In the genomic region with DNA sequence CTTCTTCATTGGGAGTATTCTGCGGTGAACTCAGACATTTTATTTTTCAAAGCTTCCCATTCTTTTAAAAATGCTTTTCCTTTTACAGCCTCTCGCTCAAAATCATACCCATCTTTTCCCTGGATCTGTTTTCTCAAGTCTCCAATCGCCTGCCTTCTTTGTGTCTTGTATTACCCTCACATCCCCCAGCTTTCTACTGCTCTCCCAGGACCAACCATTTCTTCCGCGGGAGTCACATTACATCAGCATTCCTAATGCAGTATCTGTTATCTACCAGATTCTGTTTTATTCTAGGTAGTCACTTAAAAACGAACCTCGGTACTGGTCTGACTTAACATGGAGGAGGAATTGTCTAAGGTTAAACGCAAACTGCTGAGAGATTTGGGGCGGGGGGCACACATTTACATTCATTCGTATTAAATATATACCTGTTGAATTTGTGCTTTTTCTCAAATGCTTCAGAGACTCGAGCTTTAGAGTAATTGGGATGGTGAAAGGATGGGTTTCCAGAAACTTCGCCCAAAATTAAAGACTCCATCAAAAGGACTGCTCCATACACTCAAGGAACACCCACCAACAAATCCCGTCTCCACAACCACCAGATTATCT, we compare ENCODE assay signal across 8 cellular contexts. TPM values are rescaled to one million over a fixed set of nuclear protein-coding genes. Genes with fewer than 3 reads are reported as not detected.
DNase-seq lines count a peak whose midpoint lies in the region; ATAC-seq and TF ChIP-seq lines count a peak whose summit lies in the region.

No MANE protein-coding gene starts in this region.

- BruUV-seq in OCI-LY7 (replicated peaks; lab: Mats Ljungman, UMichigan): no TSS peak

- no peak for TF ChIP-seq POLR2A in spleen (IDR thresholded peaks at IDR 0.05)

- no peaks in the 10 kb centered on the region for H3K9me3 Mint-ChIP-seq in effector memory CD8-positive, alpha-beta T cell
- H3K9me3 Mint-ChIP-seq in activated CD4-positive, alpha-beta T cell treated with anti-CD3 and anti-CD28 coated beads, Interleukin-2, amount 10 ng/mL, durations not matched to agents 24 days and 14 days: no peaks in the 10 kb centered on the region

- H3K79me2 ChIP-seq in OCI-LY7 (ENCODE audit: insufficient read depth, low read depth, low read length): peaks cover 26% of the 10 kb centered on the region

- POLR2A ChIA-PET in OCI-LY7 (lab: Charles Lee): interaction anchor here (0.5 to 3.0 kb wide), 17 partner anchors 9 to 1361 kb away, joined by 3 to 13 read pairs (median 3); partner anchors contain the start of gene APBB2

- no peak overlapping the region for H3K4me3 Mint-ChIP-seq in effector memory CD8-positive, alpha-beta T cell
- no peak overlapping the region for H3K4me3 Mint-ChIP-seq in activated CD4-positive, alpha-beta T cell treated with anti-CD3 and anti-CD28 coated beads, Interleukin-2, amount 10 ng/mL, durations not matched to agents 24 days and 14 days

- peak overlapping the region; percentile 97 for H2AFZ ChIP-seq in OCI-LY7 (ENCODE audit: low read length)

- WGBS in spleen, 5 donors: 23 to 32% (median 27%) methylated on average over 13 of the region's 13 CpGs

- peaks cover 27 to 33% of the 10 kb centered on the region in 2 donors for H3K27me3 Mint-ChIP-seq in effector memory CD8-positive, alpha-beta T cell
- peaks cover 45% of the 10 kb centered on the region for H3K27me3 Mint-ChIP-seq in activated CD4-positive, alpha-beta T cell treated with anti-CD3 and anti-CD28 coated beads, Interleukin-2, amount 10 ng/mL, durations not matched to agents 24 days and 14 days

- peaks cover 16% of the 10 kb centered on the region; the same call in 1 of the 2 replicates for H4K20me1 ChIP-seq in OCI-LY7 (ENCODE audit: insufficient read depth, low read length)

- peaks cover 32% of the 10 kb centered on the region for H3K4me1 ChIP-seq in OCI-LY7 (ENCODE audit: insufficient read depth, low read length, poor library complexity, severe bottlenecking)
- H3K4me1 ChIP-seq in spleen: peaks cover 2 to 19% (median 17%) of the 10 kb centered on the region in 6 donors

- peaks cover 2% of the 10 kb centered on the region for H3K36me3 Mint-ChIP-seq in effector memory CD8-positive, alpha-beta T cell (ENCODE audit: insufficient read depth)
- no peaks in the 10 kb centered on the region for H3K36me3 Mint-ChIP-seq in activated CD4-positive, alpha-beta T cell treated with anti-CD3 and anti-CD28 coated beads, Interleukin-2, amount 10 ng/mL, durations not matched to agents 24 days and 14 days (ENCODE audit: low read depth)

- H3K36me3 ChIP-seq in OCI-LY7 (ENCODE audit: insufficient read depth, low read length) (peaks cover 37% of the 10 kb centered on the region), spleen (no peaks in the 10 kb centered on the region)

- no peak overlapping the region for H3K27ac Mint-ChIP-seq in effector memory CD8-positive, alpha-beta T cell
- no peak overlapping the region for H3K27ac Mint-ChIP-seq in activated CD4-positive, alpha-beta T cell treated with anti-CD3 and anti-CD28 coated beads, Interleukin-2, amount 10 ng/mL, durations not matched to agents 24 days and 14 days

- no peak for TF ChIP-seq CTCF in OCI-LY7 (conservative IDR thresholded peaks at IDR 0.05; ENCODE audit: low read length)
- TF ChIP-seq CTCF in foreskin fibroblast (IDR thresholded peaks at IDR 0.05; ENCODE audit: low read depth, low read length): no peak
- TF ChIP-seq CTCF in spleen (IDR thresholded peaks at IDR 0.05 in 8 of 11, conservative IDR thresholded peaks at IDR 0.05 in 3 of 11): no peak

- H3K27ac ChIP-seq in OCI-LY7 (ENCODE audit: low read depth, low read length, poor library complexity, severe bottlenecking) (no peak overlapping the region), spleen (no peak overlapping the region)

- intact Hi-C loops in OCI-LY7 (cut with micrococcal nuclease; ENCODE audit: unreplicated experiment) (loop anchor here (1.0 kb wide), 1 partner anchor 264 kb away; no protein-coding TSS in a partner anchor), spleen (cut with DNase I; ENCODE audit: low total_unique reads) (no loop called here)
- intact Hi-C loops in activated CD4-positive, alpha-beta T cell treated with anti-CD3 and anti-CD28 coated beads, Interleukin-2, amount 10 ng/mL, durations not matched to agents 24 days and 14 days (cut with micrococcal nuclease): loop anchor here (5.0 kb wide), 1 partner anchor 39 kb away; no protein-coding TSS in a partner anchor

- CTCF ChIA-PET in OCI-LY7 (lab: Charles Lee; ENCODE audit: unreplicated experiment): interaction anchor here (0.6 kb wide), 1 partner anchor 686 kb away, joined by 3 read pairs; no protein-coding TSS in a partner anchor

- ATAC-seq in effector memory CD8-positive, alpha-beta T cell (replicated peaks): no peak
- no peak for ATAC-seq in GM19452 (IDR thresholded peaks at IDR 0.05; ENCODE audit: unreplicated experiment)

- H3K4me1 Mint-ChIP-seq in effector memory CD8-positive, alpha-beta T cell (ENCODE audit: low read depth in 2 of 2): no peaks in the 10 kb centered on the region
- no peaks in the 10 kb centered on the region for H3K4me1 Mint-ChIP-seq in activated CD4-positive, alpha-beta T cell treated with anti-CD3 and anti-CD28 coated beads, Interleukin-2, amount 10 ng/mL, durations not matched to agents 24 days and 14 days

- H3K9me3 ChIP-seq in OCI-LY7 (ENCODE audit: low read length) (no peaks in the 10 kb centered on the region), spleen (no peaks in the 10 kb centered on the region)

- H3K4me3 ChIP-seq in OCI-LY7 (ENCODE audit: low read depth, low read length, poor library complexity, severe bottlenecking) (peak overlapping the region; percentile 90), foreskin fibroblast (ENCODE audit: low read depth in 1 of 2, low read length in 2 of 2) (peak overlapping the region; percentile 69 to 79), spleen (peak overlapping the region in 5 of 8 donors; percentile 35 to 72 (median 45))

- DNase-seq in NCI-H1436 (lab: John Stamatoyannopoulos, UW) (peak; percentile 30), NCI-H1436 treated with DMSO at 0.1 percent for 48 hours (lab: John Stamatoyannopoulos, UW) (no peak), OCI-LY7 (ENCODE audit: low spot score) (peak; percentile 27), foreskin fibroblast (peak in 1 of 2 donors; percentile 65), spleen (no peak)
- DNase-seq in effector memory CD8-positive, alpha-beta T cell: no peak
- no peak for DNase-seq in activated CD4-positive, alpha-beta T cell treated with anti-CD3 and anti-CD28 coated beads, Interleukin-2, amount 10 ng/mL, durations not matched to agents 24 days and 14 days

- H3K4me2 ChIP-seq in OCI-LY7 (ENCODE audit: low read length): peak overlapping the region; percentile 81

- peaks cover 0 to 85% (median 35%) of the 10 kb centered on the region in 7 donors for H3K27me3 ChIP-seq in spleen (replicated peaks in 1 of 7)

- H3K9me2 ChIP-seq in OCI-LY7 (ENCODE audit: insufficient read depth, low read length): no peaks in the 10 kb centered on the region

RNA-seq across cellular contexts. Expression of gene UCHL1, which starts 0.5 kb away (rescaled TPM):
- total RNA-seq in OCI-LY7 (2014; rRNA removed; shearing (Covaris generic)): 409 and 430 TPM in 2 replicates
- total RNA-seq in OCI-LY7 (2022) (375 and 432 TPM in 2 replicates), spleen (1 to 10 TPM; 1.6 to 7.4 (median 3.0) TPM)
- 10 to 100 TPM in 1 of 3 donors, 1 to 10 TPM in 2; 3.5 to 11.2 (median 9.1) TPM for polyA plus RNA-seq in spleen
- total RNA-seq in activated CD4-positive, alpha-beta T cell treated with anti-CD3 and anti-CD28 coated beads, Interleukin-2, amount 10 ng/mL, durations not matched to agents 24 days and 14 days: 0.26 and 0.35 TPM in 2 replicates

RNA-seq across cellular contexts. Expression of gene APBB2, which starts 41.9 kb away (rescaled TPM):
- 47.4 and 66.4 TPM in 2 replicates for total RNA-seq in OCI-LY7 (2014; rRNA removed; shearing (Covaris generic))
- total RNA-seq in OCI-LY7 (2022) (88.5 and 89.8 TPM in 2 replicates), spleen (100 to 1,000 TPM in 2 of 7 donors, 10 to 100 TPM in 5; 49.2 to 115 (median 82.7) TPM)
- 1 to 10 TPM; 4.0 to 8.3 (median 5.1) TPM for polyA plus RNA-seq in spleen
- total RNA-seq in activated CD4-positive, alpha-beta T cell treated with anti-CD3 and anti-CD28 coated beads, Interleukin-2, amount 10 ng/mL, durations not matched to agents 24 days and 14 days: 1.6 and 1.7 TPM in 2 replicates

Comparison
In these comparisons a context has a peak if more than half of its experiments do, and no peak if none do; other contexts are left out.
1. DNase-seq: peak in NCI-H1436 (single experiment) and OCI-LY7 (single experiment); none in NCI-H1436 treated with DMSO at 0.1 percent for 48 hours (single experiment), spleen (single experiment), effector memory CD8-positive, alpha-beta T cell (0 of 3) and activated CD4-positive, alpha-beta T cell treated with anti-CD3 and anti-CD28 coated beads, Interleukin-2, amount 10 ng/mL, durations not matched to agents 24 days and 14 days (single experiment).
2. RNA of gene UCHL1, which starts 0.5 kb away (total RNA-seq): 375 to 432 TPM in OCI-LY7; 1.6 to 7.4 TPM in spleen and 0.26 to 0.35 TPM in activated CD4-positive, alpha-beta T cell treated with anti-CD3 and anti-CD28 coated beads, Interleukin-2, amount 10 ng/mL, durations not matched to agents 24 days and 14 days; every median in the first group is over 10 times any median in the second.
3. RNA of gene APBB2, which starts 41.9 kb away (total RNA-seq): 47.4 to 89.8 TPM in OCI-LY7 and 49.2 to 115 TPM in spleen; 1.6 to 1.7 TPM in activated CD4-positive, alpha-beta T cell treated with anti-CD3 and anti-CD28 coated beads, Interleukin-2, amount 10 ng/mL, durations not matched to agents 24 days and 14 days; every median in the first group is over 10 times any median in the second.
4. Peak in every context shown above with its lines, with median percentiles within 50 percentile points of each other: H3K4me3 ChIP-seq.